In genomic region chr6:75479712-75480111, GRCh38 we compare ENCODE assay signal across 28 cellular contexts. TPM values are rescaled to one million over a fixed set of nuclear protein-coding genes. Genes with fewer than 3 reads are reported as not detected.
"Had no signal": no experiment of that assay in that cellular context is flagged by ENCODE, and none has a peak within 500 bp of the region (broad histone marks: within the 10 kb centered on the region; RNA-seq: fewer than 3 reads in every experiment).

No MANE protein-coding gene starts in this region.

- H3K4me1 Mint-ChIP-seq: immature natural killer cell; naive thymus-derived CD8-positive, alpha-beta T cell; nephron progenitor cell; stimulated activated memory B cell treated with anti-CD40 and anti-IgM and Interleukin-4, amounts not matched to agents 10 μg/mL and 1 μg/mL and 100 μg/mL, for 72 hours had no signal

- H3K36me3 Mint-ChIP-seq: immature natural killer cell; naive thymus-derived CD8-positive, alpha-beta T cell; stimulated activated memory B cell treated with anti-CD40 and anti-IgM and Interleukin-4, amounts not matched to agents 10 μg/mL and 1 μg/mL and 100 μg/mL, for 72 hours had no signal

- H3K27ac Mint-ChIP-seq: endodermal cell; immature natural killer cell; naive thymus-derived CD8-positive, alpha-beta T cell; nephron progenitor cell; stimulated activated memory B cell treated with anti-CD40 and anti-IgM and Interleukin-4, amounts not matched to agents 10 μg/mL and 1 μg/mL and 100 μg/mL, for 72 hours had no signal

- H3K36me3 ChIP-seq: lower lobe of right lung, ovary, right atrium auricular region, spleen, tibial nerve, upper lobe of right lung, uterus had no signal

- DNase-seq: cerebellar nuclear complex; cortex of kidney; dorsolateral prefrontal cortex; effector CD8-positive, alpha-beta T cell; endodermal cell; foreskin keratinocyte; hypothalamus; immature natural killer cell; islet precursor cell; kidney glomerular epithelial cell; left colon; left ventricle myocardium superior; lower lobe of right lung; naive thymus-derived CD8-positive, alpha-beta T cell; nephron progenitor cell; occipital lobe; ovary; spleen; stimulated activated CD4-positive, alpha-beta T cell treated with anti-CD3 and anti-CD28 coated beads, Interleukin-4, amount 100 ng/mL, for 4 hours; stimulated activated naive CD8-positive, alpha-beta T cell treated with anti-CD3 and anti-CD28 coated beads, Interleukin-15, Interleukin-2, amounts not matched to agents 100 U/mL and 50 U/mL, for 24 hours; substantia nigra; testis; upper lobe of right lung; uterus had no signal

- H3K27ac ChIP-seq: dorsolateral prefrontal cortex, epithelial cell of prostate, foreskin keratinocyte, lower lobe of right lung, ovary, spleen, testis, tibial nerve, upper lobe of right lung had no signal

- H3K4me1 ChIP-seq: foreskin keratinocyte, spleen, testis had no signal

- H3K4me3 Mint-ChIP-seq: endodermal cell; immature natural killer cell; naive thymus-derived CD8-positive, alpha-beta T cell; nephron progenitor cell; stimulated activated memory B cell treated with anti-CD40 and anti-IgM and Interleukin-4, amounts not matched to agents 10 μg/mL and 1 μg/mL and 100 μg/mL, for 72 hours had no signal

- H3K9me3 ChIP-seq: lower lobe of right lung, ovary, right atrium auricular region, spleen, testis, tibial nerve, upper lobe of right lung, uterus had no signal

- H3K9me3 Mint-ChIP-seq: endodermal cell; naive thymus-derived CD8-positive, alpha-beta T cell; nephron progenitor cell; stimulated activated memory B cell treated with anti-CD40 and anti-IgM and Interleukin-4, amounts not matched to agents 10 μg/mL and 1 μg/mL and 100 μg/mL, for 72 hours had no signal

- H3K4me3 ChIP-seq: dorsolateral prefrontal cortex, lower lobe of right lung, ovary, right atrium auricular region, spleen, testis, tibial nerve, upper lobe of right lung, uterus had no signal

- H3K27me3 ChIP-seq: dorsolateral prefrontal cortex, ovary, right atrium auricular region, spleen, testis, tibial nerve, upper lobe of right lung, uterus had no signal

RNA-seq across cellular contexts. Expression of gene FILIP1, which starts 13.9 kb away (rescaled TPM):
- total RNA-seq: foreskin keratinocyte; naive thymus-derived CD8-positive, alpha-beta T cell had no signal
- polyA plus RNA-seq: foreskin keratinocyte, immature natural killer cell had no signal
